Comparison of ENCODE assay signal across 8 cellular contexts in genomic region chr16:29506308-29506707, GRCh38. TPM values are rescaled to one million over a fixed set of nuclear protein-coding genes. Genes with fewer than 3 reads are reported as not detected.
DNase-seq lines count a peak whose midpoint lies in the region; ATAC-seq, FAIRE-seq and TF ChIP-seq lines count a peak whose summit lies in the region.
"Not testable (repeated sequence)": the region's sequence is repeated elsewhere in the genome, so short reads cannot be mapped to it uniquely, and the experiment has no call there.

NPIPB12 (minus strand) TSS chr16:29506408.

- not testable (repeated sequence) for ATAC-seq in GM12878, right cardiac atrium

- RAD21 ChIA-PET in GM12878 (lab: Charles Lee; ENCODE audit: unreplicated experiment): not testable (repeated sequence)

- H3K4me3 ChIP-seq in GM12878; esophagus muscularis mucosa; right cardiac atrium (ENCODE audit: low read length); sigmoid colon; uterus: not testable (repeated sequence)

- intact Hi-C loops in activated CD4-positive, alpha-beta memory T cell treated with anti-CD3 and anti-CD28 coated beads for 36 hours (cut with micrococcal nuclease); GM12878 (cut with micrococcal nuclease; ENCODE audit: unreplicated experiment); esophagus muscularis mucosa (cut with DNase I); right cardiac atrium (cut with DNase I); sigmoid colon (cut with DNase I); uterus (cut with DNase I; ENCODE audit: low total_unique reads): not testable (repeated sequence)

- not testable (repeated sequence) for H3K36me3 ChIP-seq in GM12878 (ENCODE audit: control insufficient read depth in 2 of 2, insufficient read depth in 2 of 2, low read length in 1 of 2); esophagus muscularis mucosa; sigmoid colon; uterus

- H3K27ac ChIP-seq in GM12878 (ENCODE audit: control insufficient read depth, insufficient read depth); esophagus muscularis mucosa (replicated peaks in 1 of 4); right cardiac atrium (ENCODE audit: low read length); sigmoid colon; uterus: not testable (repeated sequence)

- not testable (repeated sequence) for TF ChIP-seq EP300 in GM12878 (IDR thresholded peaks at IDR 0.05; ENCODE audit: borderline replicate concordance in 1 of 2, control insufficient read depth in 1 of 2, low read depth in 2 of 2, low read length in 2 of 2); esophagus muscularis mucosa (IDR thresholded peaks at IDR 0.05); sigmoid colon (IDR thresholded peaks at IDR 0.05)

- H3K27me3 ChIP-seq in GM12878 (replicated peaks in 1 of 2; ENCODE audit: control insufficient read depth in 2 of 2, insufficient read depth in 2 of 2, low read length in 1 of 2); esophagus muscularis mucosa; right cardiac atrium (ENCODE audit: control insufficient read depth, insufficient read depth); sigmoid colon; uterus: not testable (repeated sequence)

- CTCF ChIA-PET in activated CD4-positive, alpha-beta memory T cell treated with anti-CD3 and anti-CD28 coated beads for 36 hours (lab: Charles Lee); GM12878 (lab: Yijun Ruan, JAX): not testable (repeated sequence)

- POLR2A ChIA-PET in activated CD4-positive, alpha-beta memory T cell treated with anti-CD3 and anti-CD28 coated beads for 36 hours (lab: Charles Lee); GM12878 (lab: Charles Lee): not testable (repeated sequence)

- not testable (repeated sequence) for BruUV-seq in GM12878 (replicated peaks; lab: Mats Ljungman, UMichigan)

- in situ Hi-C loops in GM12878 (cut with MboI): not testable (repeated sequence)

- WGBS in GM12878 (ENCODE audit: insufficient coverage, insufficient replicate concordance, low lambda C conversion rate, missing lambda C conversion rate): no CpG with 5 or more reads among the region's 6 CpGs
- WGBS in esophagus muscularis mucosa: no CpG with 5 or more reads among the region's 6 CpGs
- 82% methylated on average over 2 of the region's 6 CpGs for WGBS in right cardiac atrium
- 95 to 98% methylated on average over 2 of the region's 6 CpGs for WGBS in sigmoid colon, 2 donors

- not testable (repeated sequence) for DNase-seq in NCI-H460 (ENCODE audit: extremely low read depth, low read depth); activated CD4-positive, alpha-beta memory T cell treated with anti-CD3 and anti-CD28 coated beads for 36 hours; GM12878 (ENCODE audit: low read depth, low spot score); esophagus muscularis mucosa (ENCODE audit: extremely low spot score); mucosa of gallbladder (ENCODE audit: low spot score); sigmoid colon; uterus
- peak in 1 of 3 donors; percentile 0 for DNase-seq in right cardiac atrium

- not testable (repeated sequence) for H3K9me3 ChIP-seq in GM12878 (replicated peaks; ENCODE audit: control insufficient read depth, insufficient read depth, low read length); esophagus muscularis mucosa; right cardiac atrium (ENCODE audit: control insufficient read depth, low read length); sigmoid colon; uterus

- not testable (repeated sequence) for H3K9ac ChIP-seq in GM12878 (ENCODE audit: control insufficient read depth, insufficient read depth, low read length)

- not testable (repeated sequence) for H3K27me3 Mint-ChIP-seq in activated CD4-positive, alpha-beta memory T cell treated with anti-CD3 and anti-CD28 coated beads for 36 hours

- not testable (repeated sequence) for H3K9me3 Mint-ChIP-seq in activated CD4-positive, alpha-beta memory T cell treated with anti-CD3 and anti-CD28 coated beads for 36 hours

- not testable (repeated sequence) for H3K79me2 ChIP-seq in GM12878 (ENCODE audit: control insufficient read depth, insufficient read depth, low read length)

- not testable (repeated sequence) for H3K4me1 Mint-ChIP-seq in activated CD4-positive, alpha-beta memory T cell treated with anti-CD3 and anti-CD28 coated beads for 36 hours (ENCODE audit: low read depth)

- not testable (repeated sequence) for H3K27ac Mint-ChIP-seq in activated CD4-positive, alpha-beta memory T cell treated with anti-CD3 and anti-CD28 coated beads for 36 hours

- H3K36me3 Mint-ChIP-seq in activated CD4-positive, alpha-beta memory T cell treated with anti-CD3 and anti-CD28 coated beads for 36 hours: not testable (repeated sequence)

- not testable (repeated sequence) for H2AFZ ChIP-seq in GM12878 (ENCODE audit: control insufficient read depth, low read depth, low read length)

- SMC1A ChIA-PET in GM12878 (lab: Charles Lee; ENCODE audit: uncharacterized antibody, unreplicated experiment): not testable (repeated sequence)

- TF ChIP-seq CTCF in GM12878 (IDR thresholded peaks at IDR 0.05 in 2 of 3, conservative IDR thresholded peaks at IDR 0.05 in 1 of 3; ENCODE audit: control insufficient read depth in 2 of 3, extremely low read depth in 1 of 3, insufficient read depth in 1 of 3, low read depth in 3 of 3, low read length in 3 of 3); esophagus muscularis mucosa (IDR thresholded peaks at IDR 0.05); sigmoid colon (IDR thresholded peaks at IDR 0.05); uterus (IDR thresholded peaks at IDR 0.05): not testable (repeated sequence)

- TF ChIP-seq RAD21 in GM12878 (IDR thresholded peaks at IDR 0.05; ENCODE audit: insufficient read depth, low read depth, low read length): not testable (repeated sequence)

- FAIRE-seq in GM12878 (lab: Jason Lieb, UNC): not testable (repeated sequence)

- not testable (repeated sequence) for H3K4me3 Mint-ChIP-seq in activated CD4-positive, alpha-beta memory T cell treated with anti-CD3 and anti-CD28 coated beads for 36 hours

- H3K4me2 ChIP-seq in GM12878 (ENCODE audit: control insufficient read depth, insufficient read depth): not testable (repeated sequence)

- not testable (repeated sequence) for TF ChIP-seq POLR2A in GM12878 (IDR thresholded peaks at IDR 0.05; ENCODE audit: low read depth, low read length); esophagus muscularis mucosa (IDR thresholded peaks at IDR 0.05; ENCODE audit: low read depth); sigmoid colon (IDR thresholded peaks at IDR 0.05); uterus (IDR thresholded peaks at IDR 0.05)

- not testable (repeated sequence) for H4K20me1 ChIP-seq in GM12878 (ENCODE audit: control insufficient read depth, insufficient read depth)

- H3K4me1 ChIP-seq in GM12878 (ENCODE audit: control insufficient read depth, insufficient read depth, low read length); esophagus muscularis mucosa; right cardiac atrium (ENCODE audit: control insufficient read depth, insufficient read depth, low read length); sigmoid colon; uterus: not testable (repeated sequence)

RNA-seq across cellular contexts. Expression of gene NPIPB12, which starts in this region (rescaled TPM):
- total RNA-seq in NCI-H460 (2014; rRNA removed; shearing (Covaris generic)): 21.9 and 24.0 TPM in 2 replicates
- polyA plus RNA-seq in NCI-H460 (2014; cell fraction: nucleus; rRNA removed): 21.7 and 36.2 TPM in 2 replicates
- total RNA-seq in activated CD4-positive, alpha-beta memory T cell treated with anti-CD3 and anti-CD28 coated beads for 36 hours: 10 to 100 TPM; 38.3 to 45.1 TPM
- 485 and 544 TPM in 2 replicates for total RNA-seq in GM12878 (2013; cell fraction: nucleolus; rRNA removed)
- total RNA-seq in GM12878 (2014; rRNA removed) (5.8 and 9.0 TPM in 2 replicates), GM12878 (2014; rRNA removed; fragmentation: Illumina TruSeq; extraction: Trizol) (14.6 and 21.0 TPM in 2 replicates), GM12878 (2021) (26.4 and 32.4 TPM in 2 replicates), esophagus muscularis mucosa (10 to 100 TPM; 16.0 to 50.7 (median 19.7) TPM), right cardiac atrium (10 to 100 TPM; 20.4 to 32.6 (median 24.6) TPM), mucosa of gallbladder (47.4 TPM), sigmoid colon (10 to 100 TPM; 12.8 to 81.7 (median 38.0) TPM), uterus (10 to 100 TPM; 11.8 to 95.3 (median 58.6) TPM)
- polyA plus RNA-seq in GM12878 (2011; ENCODE audit: low read depth): 26.6 TPM
- polyA plus RNA-seq in GM12878 (2011; rRNA removed) (19.8 and 30.0 TPM in 2 replicates), GM12878 (2014; fragmentation: Illumina TruSeq; extraction: Trizol) (36.5 and 52.5 TPM in 2 replicates), GM12878 (2014; fragmentation: Nextera tagmentation; extraction: Ambion mirVana) (1 to 10 TPM; 1.4 to 6.2 TPM), GM12878 (2014; rRNA removed) (28.7 and 41.3 TPM in 2 replicates), GM12878 (2016; fragmentation: Nextera tagmentation; extraction: Ambion mirVana) (10 to 100 TPM; 23.4 to 24.2 TPM), right cardiac atrium (19.1 TPM), sigmoid colon (10 to 100 TPM in 2 of 3 donors, 1 to 10 TPM in 1; 9.0 to 65.3 (median 11.8) TPM)
- polyA plus RNA-seq in GM12878 (2011; cell fraction: cytosol; rRNA removed): 12.2 and 14.9 TPM in 2 replicates
- polyA plus RNA-seq in GM12878 (2011; cell fraction: nucleus; rRNA removed): 90.4 and 126 TPM in 2 replicates
- polyA plus RNA-seq in GM12878 (2012): 35.4 and 44.7 TPM in 2 replicates
- polyA minus RNA-seq in GM12878 (2011; rRNA and poly(A)+ RNA removed): 72.9 and 134 TPM in 2 replicates
- polyA minus RNA-seq in GM12878 (2011; cell fraction: cytosol; rRNA and poly(A)+ RNA removed): 12.5 and 19.2 TPM in 2 replicates
- 55.5 and 101 TPM in 2 replicates for polyA minus RNA-seq in GM12878 (2011; cell fraction: nucleus; rRNA and poly(A)+ RNA removed)
